In genomic region chr22:28693041-28693760, GRCh38 we compare ENCODE assay signal across 7 cellular contexts. TPM values are rescaled to one million over a fixed set of nuclear protein-coding genes. Genes with fewer than 3 reads are reported as not detected.
DNase-seq lines count a peak whose midpoint lies in the region; TF ChIP-seq lines count a peak whose summit lies in the region.
"Not testable (repeated sequence)": the region's sequence is repeated elsewhere in the genome, so short reads cannot be mapped to it uniquely, and the experiment has no call there.

No MANE protein-coding gene starts in this region.

- not testable (repeated sequence) for TF ChIP-seq CTCF in H9 (conservative IDR thresholded peaks at IDR 0.05); OCI-LY3 (IDR thresholded peaks at IDR 0.05; ENCODE audit: low read depth, low read length); endothelial cell (IDR thresholded peaks at IDR 0.05; ENCODE audit: unreplicated experiment); nephron (IDR thresholded peaks at IDR 0.05; ENCODE audit: unreplicated experiment in 3 of 3)

- H3K23ac ChIP-seq in H9 (ENCODE audit: insufficient read length, low read depth, low read length); mesenchymal stem cell (ENCODE audit: low read length in 2 of 2): not testable (repeated sequence)

- peaks cover 14 to 78% (median 46%) of the 10 kb centered on the region in 3 experiments; a peak in 6 of 7 replicates for H3K36me3 Mint-ChIP-seq in H9 (ENCODE audit: insufficient read depth in 1 of 3, low read depth in 3 of 3)
- H3K36me3 Mint-ChIP-seq in endothelial cell (ENCODE audit: low read depth, unreplicated experiment) = not testable (repeated sequence)
- H3K36me3 Mint-ChIP-seq in nephron (ENCODE audit: low read depth) = peaks cover 14% of the 10 kb centered on the region

- DNase-seq in H9; endothelial cell (ENCODE audit: low spot score); mesenchymal stem cell: not testable (repeated sequence)
- peak; percentile 58 for DNase-seq in kidney glomerular epithelial cell (lab: John Stamatoyannopoulos, UW)
- peak; percentile 75 for DNase-seq in renal cortical epithelial cell (ENCODE audit: low read depth)

- H2BK20ac ChIP-seq in H9 (ENCODE audit: low read depth, low read length, poor library complexity, severe bottlenecking) = not testable (repeated sequence)

- not testable (repeated sequence) for H4K5ac ChIP-seq in H9 (ENCODE audit: insufficient read length, low read depth, low read length)

- peak overlapping the region; percentile 25 to 82 (median 82); a peak in 5 of 7 replicates for H3K27ac Mint-ChIP-seq in H9
- not testable (repeated sequence) for H3K27ac Mint-ChIP-seq in endothelial cell (ENCODE audit: unreplicated experiment)
- H3K27ac Mint-ChIP-seq in nephron = peak overlapping the region; percentile 33 to 79 (median 44)

- not testable (repeated sequence) for H2AK5ac ChIP-seq in H9 (ENCODE audit: insufficient read length, low read length); mesenchymal stem cell (ENCODE audit: low read length, severe bottlenecking)

- H2AFZ ChIP-seq in H9 (ENCODE audit: low read length); OCI-LY3 (ENCODE audit: low read depth, low read length); mesenchymal stem cell (ENCODE audit: low read depth, low read length): not testable (repeated sequence)

- not testable (repeated sequence) for H3K4me1 ChIP-seq in H9 (ENCODE audit: insufficient read depth, low read length); mesenchymal stem cell (ENCODE audit: control insufficient read depth, insufficient read depth, low read depth, low read length)
- peaks cover 10% of the 10 kb centered on the region for H3K4me1 ChIP-seq in OCI-LY3 (ENCODE audit: low read length)

- not testable (repeated sequence) for H3K36me3 ChIP-seq in OCI-LY3 (replicated peaks; ENCODE audit: low read depth, low read length)
- peaks cover 0 to 27% of the 10 kb centered on the region in 2 experiments for H3K36me3 ChIP-seq in mesenchymal stem cell (ENCODE audit: control insufficient read depth in 1 of 2, insufficient read depth in 2 of 2, low read depth in 1 of 2, low read length in 2 of 2)

- H3K56ac ChIP-seq in H9 (ENCODE audit: insufficient read length, low read depth, low read length) = not testable (repeated sequence)

- not testable (repeated sequence) for H3K4me3 ChIP-seq in OCI-LY3 (ENCODE audit: low read length); mesenchymal stem cell (ENCODE audit: insufficient read depth in 1 of 2, low read depth in 1 of 2, low read length in 2 of 2)

- H3K4ac ChIP-seq in H9 (ENCODE audit: low read depth, low read length); mesenchymal stem cell (ENCODE audit: low read depth in 1 of 2, low read length in 2 of 2): not testable (repeated sequence)

- not testable (repeated sequence) for H3K9me3 Mint-ChIP-seq in H9; endothelial cell (ENCODE audit: unreplicated experiment); nephron

- not testable (repeated sequence) for H4K91ac ChIP-seq in H9 (ENCODE audit: insufficient read length, low read depth, low read length); mesenchymal stem cell (ENCODE audit: low read length)

- not testable (repeated sequence) for H2BK15ac ChIP-seq in H9 (ENCODE audit: low read depth, low read length); mesenchymal stem cell (ENCODE audit: low read depth, poor library complexity, severe bottlenecking)

- H3K18ac ChIP-seq in H9 (ENCODE audit: insufficient read length, low read depth, low read length); mesenchymal stem cell (ENCODE audit: low read depth in 1 of 2, low read length in 2 of 2): not testable (repeated sequence)

- H3K14ac ChIP-seq in H9 (ENCODE audit: insufficient read depth, low read length); mesenchymal stem cell (ENCODE audit: low read length in 2 of 2): not testable (repeated sequence)

- not testable (repeated sequence) for H3K4me2 ChIP-seq in H9 (ENCODE audit: insufficient read depth, insufficient read length, low read length); mesenchymal stem cell (ENCODE audit: low read length, poor library complexity, severe bottlenecking)
- 0 out of 2 replicates have a peak overlapping the region, but pooled peaks have one; percentile 1 for H3K4me2 ChIP-seq in OCI-LY3 (ENCODE audit: low read length)

- not testable (repeated sequence) for H3K4me3 Mint-ChIP-seq in H9, nephron
- peak overlapping the region; percentile 60 for H3K4me3 Mint-ChIP-seq in endothelial cell (ENCODE audit: unreplicated experiment)

- H3K9me3 ChIP-seq in H9 (ENCODE audit: control insufficient read depth, low read depth, low read length); OCI-LY3 (ENCODE audit: insufficient read depth, low read length); mesenchymal stem cell (ENCODE audit: control insufficient read depth, low read length): not testable (repeated sequence)

- not testable (repeated sequence) for H3T11ph ChIP-seq in H9 (ENCODE audit: low read length)

- H3K23me2 ChIP-seq in H9 (ENCODE audit: insufficient read length, low read depth, low read length, poor library complexity, severe bottlenecking) = not testable (repeated sequence)

- not testable (repeated sequence) for H4K8ac ChIP-seq in H9 (replicated peaks; ENCODE audit: insufficient read length, low read depth, low read length); mesenchymal stem cell (ENCODE audit: low read length)

- H2BK12ac ChIP-seq in H9 (ENCODE audit: insufficient read length, low read depth, low read length); mesenchymal stem cell (ENCODE audit: low read length in 2 of 2): not testable (repeated sequence)

- not testable (repeated sequence) for H2BK120ac ChIP-seq in H9 (ENCODE audit: low read depth, low read length, poor library complexity, severe bottlenecking); mesenchymal stem cell (ENCODE audit: low read depth, low read length)

- H2BK5ac ChIP-seq in H9 (ENCODE audit: insufficient read length, low read length) = not testable (repeated sequence)
- H2BK5ac ChIP-seq in mesenchymal stem cell (ENCODE audit: low read depth, low read length, poor library complexity, severe bottlenecking) = peak overlapping the region; percentile 22

- WGBS in H9 (ENCODE audit: extremely low coverage, insufficient read length, low lambda C conversion rate) = no CpG with 5 or more reads among the region's 6 CpGs
- WGBS in mesenchymal stem cell = over 99% methylated on average over 6 of the region's 6 CpGs

- peaks cover 21 to 25% of the 10 kb centered on the region in 2 experiments for H3K4me1 Mint-ChIP-seq in H9
- not testable (repeated sequence) for H3K4me1 Mint-ChIP-seq in endothelial cell (ENCODE audit: unreplicated experiment); nephron

- not testable (repeated sequence) for H3K79me1 ChIP-seq in H9 (ENCODE audit: insufficient read depth, low read depth, low read length, poor library complexity, severe bottlenecking); mesenchymal stem cell (replicated peaks; ENCODE audit: low read length, poor library complexity, severe bottlenecking)

- H3K79me2 ChIP-seq in H9 (ENCODE audit: insufficient read depth, low read length); OCI-LY3 (ENCODE audit: low read length): not testable (repeated sequence)

- H3K27me3 Mint-ChIP-seq in H9 (ENCODE audit: low read depth); endothelial cell (ENCODE audit: unreplicated experiment); nephron (ENCODE audit: low read depth): not testable (repeated sequence)

- not testable (repeated sequence) for H3K27ac ChIP-seq in H9 (ENCODE audit: insufficient read length, low read depth, low read length)
- H3K27ac ChIP-seq in OCI-LY3 (ENCODE audit: low read length) = peak overlapping the region; percentile 51
- peak overlapping the region; percentile 83 for H3K27ac ChIP-seq in mesenchymal stem cell (ENCODE audit: low read length, poor library complexity, severe bottlenecking)

- H3K27me3 ChIP-seq in H9 (ENCODE audit: insufficient read depth, low read length); OCI-LY3 (ENCODE audit: low read depth, low read length); mesenchymal stem cell (ENCODE audit: control insufficient read depth in 1 of 2, insufficient read depth in 1 of 2, low read length in 2 of 2): not testable (repeated sequence)

- not testable (repeated sequence) for H3K9ac ChIP-seq in H9 (ENCODE audit: extremely low read depth, insufficient read length, low read length); OCI-LY3 (ENCODE audit: low read length); mesenchymal stem cell (ENCODE audit: low read length)

- H4K20me1 ChIP-seq in H9 (ENCODE audit: control insufficient read depth, insufficient read depth, insufficient read length); OCI-LY3 (ENCODE audit: insufficient read depth, low read length): not testable (repeated sequence)

RNA-seq across cellular contexts. Expression of gene TTC28, which starts 13.6 kb away (rescaled TPM):
- total RNA-seq in H9 (2021) (12.6 and 13.6 TPM in 2 replicates), endothelial cell (ENCODE audit: unreplicated experiment) (70.8 TPM), renal cortical epithelial cell (6.3 and 28.3 TPM in 2 replicates)
- polyA plus RNA-seq in mesenchymal stem cell (2013, experiment 1 of 2) = 12.5 TPM
- polyA plus RNA-seq in mesenchymal stem cell (2013, experiment 2 of 2) = 10.7 TPM

RNA-seq across cellular contexts. Expression of gene CHEK2, which starts 48.4 kb away (rescaled TPM):
- 54.4 and 61.1 TPM in 2 replicates for total RNA-seq in H9 (2021)
- 11.2 TPM for total RNA-seq in endothelial cell (ENCODE audit: unreplicated experiment)
- 8.8 TPM for polyA plus RNA-seq in mesenchymal stem cell (2013, experiment 1 of 2)
- 7.9 TPM for polyA plus RNA-seq in mesenchymal stem cell (2013, experiment 2 of 2)
- total RNA-seq in renal cortical epithelial cell = 11.0 and 24.0 TPM in 2 replicates

RNA-seq across cellular contexts. Expression of gene HSCB, which starts 48.6 kb away (rescaled TPM):
- 20.8 and 21.2 TPM in 2 replicates for total RNA-seq in H9 (2021)
- 16.6 TPM for total RNA-seq in endothelial cell (ENCODE audit: unreplicated experiment)
- polyA plus RNA-seq in mesenchymal stem cell (2013, experiment 1 of 2) = 20.1 TPM
- 20.3 TPM for polyA plus RNA-seq in mesenchymal stem cell (2013, experiment 2 of 2)
- 14.8 and 24.1 TPM in 2 replicates for total RNA-seq in renal cortical epithelial cell
